Comparison of ENCODE assay signal across 8 cellular contexts in genomic region chr15:60507596-60508424, GRCh38. TPM values are rescaled to one million over a fixed set of nuclear protein-coding genes. Genes with fewer than 3 reads are reported as not detected.
DNase-seq lines count a peak whose midpoint lies in the region; ATAC-seq and TF ChIP-seq lines count a peak whose summit lies in the region.

No MANE protein-coding gene starts in this region.

- no peak overlapping the region for H3K4me3 ChIP-seq in mucosa of descending colon
- H3K4me3 ChIP-seq in vagina, result no peak overlapping the region

- intact Hi-C loops in mucosa of descending colon (cut with DNase I, micrococcal nuclease) (no loop called here), vagina (cut with DNase I) (no loop called here)

- H3K27ac ChIP-seq in vagina, result no peak overlapping the region

- peak; percentile 12 for DNase-seq in COLO668 (lab: John Stamatoyannopoulos, UW; ENCODE audit: unreplicated experiment)
- DNase-seq in NCI-H2227 (lab: John Stamatoyannopoulos, UW; ENCODE audit: unreplicated experiment), result peak; percentile 51
- peak; percentile 39 for DNase-seq in epidermal melanocyte (ENCODE audit: insufficient read length, low spot score)
- DNase-seq in mucosa of descending colon, result peak in 1 of 3 donors; percentile 69
- no peak for DNase-seq in vagina (ENCODE audit: extremely low spot score in 2 of 2)

- ATAC-seq in GM18873 (IDR thresholded peaks at IDR 0.05; ENCODE audit: low FRiP score, unreplicated experiment) (peak; percentile 80), HG03095 (IDR thresholded peaks at IDR 0.05; ENCODE audit: unreplicated experiment) (peak; percentile 86), mucosa of descending colon (peak; percentile 98)
- ATAC-seq in activated CD4-positive, CD25-positive, alpha-beta regulatory T cell treated with anti-CD3 and anti-CD28 coated beads, Interleukin-2, amount 50 U/mL, for 24 hours, result peak; percentile 59 to 70

- H3K9me3 ChIP-seq in mucosa of descending colon (no peaks in the 10 kb centered on the region), vagina (no peaks in the 10 kb centered on the region)

- H3K4me1 ChIP-seq in mucosa of descending colon (ENCODE audit: low read depth), result no peaks in the 10 kb centered on the region
- no peaks in the 10 kb centered on the region for H3K4me1 ChIP-seq in vagina

- TF ChIP-seq CTCF in mucosa of descending colon (IDR thresholded peaks at IDR 0.05), result peak; percentile 78
- TF ChIP-seq CTCF in vagina (IDR thresholded peaks at IDR 0.05), result peak; percentile 74 to 90 (median 85)

- H3K36me3 ChIP-seq in mucosa of descending colon (ENCODE audit: low read depth) (no peaks in the 10 kb centered on the region), vagina (peaks cover 0 to 23% of the 10 kb centered on the region in 2 donors)

- TF ChIP-seq POLR2A in vagina (IDR thresholded peaks at IDR 0.05), result no peak

- H3K27me3 ChIP-seq in vagina, result no peaks in the 10 kb centered on the region

RNA-seq across cellular contexts. Expression of gene ICE2, which starts 28.9 kb away (rescaled TPM):
- total RNA-seq in mucosa of descending colon (10 to 100 TPM; 31.5 to 47.5 (median 36.3) TPM), vagina (25.0 TPM)

Comparison
In these comparisons a context has a peak if more than half of its experiments do, and no peak if none do; other contexts are left out.
1. DNase-seq: peak in COLO668 (single experiment), NCI-H2227 (single experiment) and epidermal melanocyte (single experiment); none in vagina (0 of 2).
2. Peak in every context shown above with its lines, with median percentiles within 50 percentile points of each other: ATAC-seq.